Comparison of ENCODE assay signal across 10 cellular contexts in genomic region chr2:40511661-40512213, GRCh38. TPM values are rescaled to one million over a fixed set of nuclear protein-coding genes. Genes with fewer than 3 reads are reported as not detected.
DNase-seq lines count a peak whose midpoint lies in the region; ATAC-seq and TF ChIP-seq lines count a peak whose summit lies in the region.
"Had no signal": no experiment of that assay in that cellular context is flagged by ENCODE, and none has a peak within 500 bp of the region (broad histone marks: within the 10 kb centered on the region; RNA-seq: fewer than 3 reads in every experiment).

No MANE protein-coding gene starts in this region.

- peak; percentile 55 to 60 for DNase-seq in AML-193 (lab: John Stamatoyannopoulos, UW)
- no peak for DNase-seq in RWPE2 (ENCODE audit: low spot score)
- DNase-seq in fibroblast of the conjunctiva (ENCODE audit: low read depth): peak; percentile 51
- no peak for DNase-seq in omental fat pad (ENCODE audit: low spot score)
- DNase-seq: CD4-positive, alpha-beta memory T cell had no signal

- no peaks in the 10 kb centered on the region for H3K27me3 ChIP-seq in RWPE2 (ENCODE audit: insufficient read depth, poor library complexity, severe bottlenecking)

- no peaks in the 10 kb centered on the region for H3K36me3 ChIP-seq in RWPE2 (ENCODE audit: low read depth)
- H3K36me3 ChIP-seq: SJSA1 had no signal

- peaks cover 4% of the 10 kb centered on the region for H3K4me1 ChIP-seq in RWPE2 (ENCODE audit: insufficient read depth, poor library complexity, severe bottlenecking)
- H3K4me1 ChIP-seq: SJSA1 had no signal

- ATAC-seq in RWPE2 (ENCODE audit: low read depth): peak; percentile 46; the same call in 2 of the 3 replicates
- ATAC-seq in omental fat pad (ENCODE audit: low FRiP score): peak; percentile 51
- ATAC-seq in GM18505 (IDR thresholded peaks at IDR 0.05; ENCODE audit: unreplicated experiment): no peak
- ATAC-seq in HG03521 (IDR thresholded peaks at IDR 0.05; ENCODE audit: unreplicated experiment): no peak
- ATAC-seq in GM19455 (IDR thresholded peaks at IDR 0.05; ENCODE audit: unreplicated experiment): no peak
- no peak for ATAC-seq in GM18873 (IDR thresholded peaks at IDR 0.05; ENCODE audit: low FRiP score, unreplicated experiment)

- TF ChIP-seq POLR2A in GM18505 (IDR thresholded peaks at IDR 0.05; ENCODE audit: borderline replicate concordance, extremely low read depth, insufficient read depth, insufficient read length): no peak

- no peak for TF ChIP-seq CTCF in RWPE2 (IDR thresholded peaks at IDR 0.05; ENCODE audit: poor library complexity, severe bottlenecking)
- TF ChIP-seq CTCF in omental fat pad (IDR thresholded peaks at IDR 0.05): no peak

- no peak overlapping the region for H3K4me3 ChIP-seq in RWPE2 (ENCODE audit: severe bottlenecking)
- H3K4me3 ChIP-seq: SJSA1 had no signal

- no peaks in the 10 kb centered on the region for H3K9me3 ChIP-seq in RWPE2 (ENCODE audit: severe bottlenecking)
- H3K9me3 ChIP-seq: SJSA1 had no signal

- H3K27ac ChIP-seq in RWPE2 (ENCODE audit: poor library complexity, severe bottlenecking): no peak overlapping the region
- H3K27ac ChIP-seq: SJSA1 had no signal

RNA-seq across cellular contexts. Expression of gene SLC8A1, which starts 59.8 kb away (rescaled TPM):
- total RNA-seq in omental fat pad: 10 to 100 TPM; 17.5 to 47.0 (median 30.0) TPM

Comparison
In these comparisons a context has a peak if more than half of its experiments do, and no peak if none do; other contexts are left out.
1. DNase-seq: peak in AML-193 (2 of 2) and fibroblast of the conjunctiva (single experiment); none in RWPE2 (single experiment) and omental fat pad (single experiment).
2. ATAC-seq: peak in RWPE2 (single experiment) and omental fat pad (single experiment); none in GM18505 (single experiment), HG03521 (single experiment), GM19455 (single experiment) and GM18873 (single experiment).